In genomic region chr20:14830899-14831298, GRCh38 we compare ENCODE assay signal across 23 cellular contexts.
A peak's percentile ranks its signal among the peaks of the same experiment; 100 is the strongest.
DNase-seq lines count a peak whose midpoint lies in the region; ATAC-seq, FAIRE-seq and TF ChIP-seq lines count a peak whose summit lies in the region.
"Had no signal": no experiment of that assay in that cellular context is flagged by ENCODE, and none has a peak within 500 bp of the region (broad histone marks: within the 10 kb centered on the region; RNA-seq: fewer than 3 reads in every experiment).

No MANE protein-coding gene starts in this region.

- POLR2A ChIA-PET in activated CD8-positive, alpha-beta T cell treated with anti-CD3 and anti-CD28 coated beads for 36 hours (lab: Charles Lee) = no interaction called here

- H3K27ac ChIP-seq in parathyroid adenoma = no peak overlapping the region
- H3K27ac ChIP-seq in psoas muscle = no peak overlapping the region
- H3K27ac ChIP-seq: ascending aorta, colonic mucosa, gastroesophageal sphincter, upper lobe of right lung had no signal

- no peak overlapping the region for H3K27ac Mint-ChIP-seq in activated CD8-positive, alpha-beta T cell treated with anti-CD3 and anti-CD28 coated beads for 36 hours
- H3K27ac Mint-ChIP-seq: stimulated activated naive B cell treated with anti-CD40 and anti-IgM and Interleukin-4, amounts not matched to agents 10 μg/mL and 1 μg/mL and 100 μg/mL, for 72 hours had no signal

- H2AFZ ChIP-seq in parathyroid adenoma = peak overlapping the region; percentile 57

- TF ChIP-seq CTCF in parathyroid adenoma (IDR thresholded peaks at IDR 0.05) (no peak), psoas muscle (IDR thresholded peaks at IDR 0.05) (no peak)
- TF ChIP-seq CTCF in activated CD8-positive, alpha-beta T cell treated with anti-CD3 and anti-CD28 coated beads for 36 hours (IDR thresholded peaks at IDR 0.05) = no peak

- no peaks in the 10 kb centered on the region for H3K36me3 Mint-ChIP-seq in activated CD8-positive, alpha-beta T cell treated with anti-CD3 and anti-CD28 coated beads for 36 hours (ENCODE audit: low read depth)
- H3K36me3 Mint-ChIP-seq: stimulated activated naive B cell treated with anti-CD40 and anti-IgM and Interleukin-4, amounts not matched to agents 10 μg/mL and 1 μg/mL and 100 μg/mL, for 72 hours had no signal

- FAIRE-seq in RCC 7860 (lab: Jason Lieb, UNC) = no peak

- peak; percentile 29 for ATAC-seq in GM21528 (IDR thresholded peaks at IDR 0.05; ENCODE audit: low FRiP score, unreplicated experiment)
- ATAC-seq in HG03342 (IDR thresholded peaks at IDR 0.05; ENCODE audit: unreplicated experiment) = peak; percentile 2
- ATAC-seq in psoas muscle = no peak
- ATAC-seq in activated CD8-positive, alpha-beta T cell treated with anti-CD3 and anti-CD28 coated beads for 36 hours = no peak
- ATAC-seq: gastroesophageal sphincter, upper lobe of right lung had no signal

- no peak overlapping the region for H3K4me2 ChIP-seq in parathyroid adenoma (ENCODE audit: low read length)
- H3K4me2 ChIP-seq: smooth muscle cell had no signal

- no peaks in the 10 kb centered on the region for H3K36me3 ChIP-seq in parathyroid adenoma (ENCODE audit: control insufficient read depth, insufficient read depth, low read length)
- no peaks in the 10 kb centered on the region for H3K36me3 ChIP-seq in psoas muscle (ENCODE audit: insufficient read depth in 1 of 2, low read depth in 1 of 2)
- H3K36me3 ChIP-seq: ascending aorta, colonic mucosa, gastroesophageal sphincter, upper lobe of right lung had no signal

- H3K4me1 Mint-ChIP-seq in activated CD8-positive, alpha-beta T cell treated with anti-CD3 and anti-CD28 coated beads for 36 hours (ENCODE audit: low read depth) = no peaks in the 10 kb centered on the region

- DNase-seq in NCI-H1417 (lab: John Stamatoyannopoulos, UW) (peak in 2 of 3 experiments; percentile 58 to 82), NCI-H1417 treated with DMSO at 0.1 percent for 48 hours (lab: John Stamatoyannopoulos, UW) (no peak), psoas muscle (no peak), RCC 7860 (ENCODE audit: low spot score) (no peak)
- no peak for DNase-seq in activated CD8-positive, alpha-beta T cell treated with anti-CD3 and anti-CD28 coated beads for 36 hours
- DNase-seq: 8988T; activated CD8-positive, alpha-beta memory T cell treated with anti-CD3 and anti-CD28 coated beads for 24 hours; activated gamma-delta T cell; C1 segment of cervical spinal cord; colonic mucosa; H7; NCI-H187; NCI-H82; posterior cingulate gyrus; stimulated activated naive B cell treated with anti-CD40 and anti-IgM and Interleukin-4, amounts not matched to agents 10 μg/mL and 1 μg/mL and 100 μg/mL, for 72 hours; SW 1271; upper lobe of right lung had no signal

- CTCF ChIA-PET in activated CD8-positive, alpha-beta T cell treated with anti-CD3 and anti-CD28 coated beads for 36 hours (lab: Charles Lee) = no interaction called here

- no peak overlapping the region for H3K9ac ChIP-seq in parathyroid adenoma

- H3K9me3 Mint-ChIP-seq in activated CD8-positive, alpha-beta T cell treated with anti-CD3 and anti-CD28 coated beads for 36 hours = no peaks in the 10 kb centered on the region
- H3K9me3 Mint-ChIP-seq: stimulated activated naive B cell treated with anti-CD40 and anti-IgM and Interleukin-4, amounts not matched to agents 10 μg/mL and 1 μg/mL and 100 μg/mL, for 72 hours had no signal

- H3K4me3 Mint-ChIP-seq in activated CD8-positive, alpha-beta T cell treated with anti-CD3 and anti-CD28 coated beads for 36 hours = no peak overlapping the region
- H3K4me3 Mint-ChIP-seq: stimulated activated naive B cell treated with anti-CD40 and anti-IgM and Interleukin-4, amounts not matched to agents 10 μg/mL and 1 μg/mL and 100 μg/mL, for 72 hours had no signal

- H3K4me3 ChIP-seq in parathyroid adenoma (ENCODE audit: low read depth, low read length) (no peak overlapping the region), psoas muscle (no peak overlapping the region)
- H3K4me3 ChIP-seq: ascending aorta, colonic mucosa, gastroesophageal sphincter, smooth muscle cell, upper lobe of right lung had no signal

- 75 to 83% (median 77%) methylated on average over 6 of the region's 6 CpGs for WGBS in psoas muscle, 3 donors

- H3K9me3 ChIP-seq in parathyroid adenoma (ENCODE audit: control insufficient read depth, low read length) (no peaks in the 10 kb centered on the region), psoas muscle (no peaks in the 10 kb centered on the region)
- H3K9me3 ChIP-seq: ascending aorta, colonic mucosa, gastroesophageal sphincter, upper lobe of right lung had no signal

- H3K27me3 ChIP-seq in parathyroid adenoma (ENCODE audit: control insufficient read depth, insufficient read depth, low read length) (no peaks in the 10 kb centered on the region), psoas muscle (ENCODE audit: insufficient read depth in 3 of 3, low read length in 2 of 3) (no peaks in the 10 kb centered on the region)
- H3K27me3 ChIP-seq: ascending aorta, colonic mucosa, gastroesophageal sphincter, upper lobe of right lung had no signal

- H3K27me3 Mint-ChIP-seq in activated CD8-positive, alpha-beta T cell treated with anti-CD3 and anti-CD28 coated beads for 36 hours = no peaks in the 10 kb centered on the region

- no peaks in the 10 kb centered on the region for H3K79me2 ChIP-seq in parathyroid adenoma

- intact Hi-C loops in psoas muscle (cut with DNase I) = no loop called here
- intact Hi-C loops in activated CD8-positive, alpha-beta T cell treated with anti-CD3 and anti-CD28 coated beads for 36 hours (cut with micrococcal nuclease) = no loop called here

- H3K4me1 ChIP-seq in parathyroid adenoma (peaks cover 2% of the 10 kb centered on the region), psoas muscle (no peaks in the 10 kb centered on the region)
- H3K4me1 ChIP-seq: ascending aorta, colonic mucosa, gastroesophageal sphincter, upper lobe of right lung had no signal

Comparison
In these comparisons a context has a peak if more than half of its experiments do, and no peak if none do; other contexts are left out.
1. DNase-seq: peak in NCI-H1417 (2 of 3); none in NCI-H1417 treated with DMSO at 0.1 percent for 48 hours (single experiment), psoas muscle (0 of 2), RCC 7860 (single experiment) and activated CD8-positive, alpha-beta T cell treated with anti-CD3 and anti-CD28 coated beads for 36 hours (single experiment).
2. ATAC-seq: peak in GM21528 (single experiment) and HG03342 (single experiment); none in psoas muscle (0 of 4) and activated CD8-positive, alpha-beta T cell treated with anti-CD3 and anti-CD28 coated beads for 36 hours (single experiment).